ENCODE assay signal across 9 cellular contexts in the genomic region with DNA sequence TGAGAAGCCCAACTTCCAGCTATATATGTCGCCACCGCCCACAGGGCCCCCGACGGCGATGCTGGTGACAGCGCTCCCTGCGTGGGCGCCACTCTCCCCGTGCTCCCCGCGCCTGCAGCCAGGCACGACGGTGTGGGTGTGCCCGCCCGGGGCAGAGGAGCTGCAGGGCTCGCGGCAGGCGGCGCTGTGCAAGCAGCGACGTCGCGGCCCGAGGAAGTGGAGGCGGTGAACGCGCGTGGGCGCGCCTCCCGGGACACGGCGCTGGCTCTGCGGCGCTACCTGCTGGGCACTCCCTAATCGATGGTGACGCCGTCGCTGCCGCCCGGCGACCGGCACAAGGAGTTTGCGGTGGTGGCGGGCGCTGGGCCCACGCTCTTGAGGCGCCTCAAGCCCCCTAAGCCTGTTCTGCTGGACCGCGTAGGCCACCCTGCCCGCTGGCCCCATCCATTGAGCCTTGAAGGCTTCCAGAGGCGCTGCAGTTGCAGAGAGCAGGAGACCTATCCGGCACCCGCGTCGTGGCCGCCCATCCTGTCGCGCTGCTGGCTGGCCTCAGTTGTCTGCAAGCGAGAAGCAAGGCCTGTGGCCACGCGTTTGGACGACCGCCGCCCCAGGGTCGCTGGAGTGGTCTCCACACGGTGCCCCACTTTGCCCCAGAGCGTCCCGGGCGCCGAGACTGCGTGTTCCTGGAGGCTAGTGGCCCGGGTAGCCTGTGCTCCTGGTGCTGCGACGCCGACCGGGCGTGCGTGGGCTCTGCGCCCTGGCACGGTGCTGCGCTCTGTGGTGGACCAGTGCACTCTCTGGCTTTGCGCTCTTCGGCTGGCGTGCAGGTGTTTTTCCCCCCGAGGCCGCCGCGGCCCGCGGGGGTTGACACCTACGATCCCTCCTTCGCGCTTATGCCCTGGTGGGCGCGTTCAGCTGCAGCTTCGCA. TPM values are rescaled to one million over a fixed set of nuclear protein-coding genes. Genes with fewer than 3 reads are reported as not detected.
DNase-seq lines count a peak whose midpoint lies in the region; FAIRE-seq and TF ChIP-seq lines count a peak whose summit lies in the region.
"Had no signal": no experiment of that assay in that cellular context is flagged by ENCODE, and none has a peak within 500 bp of the region (broad histone marks: within the 10 kb centered on the region; RNA-seq: fewer than 3 reads in every experiment).

No MANE protein-coding gene starts in this region.

- POLR2A ChIA-PET in HEK293 (lab: Yijun Ruan, JAX), result no interaction called here

- no peak for TF ChIP-seq EP300 in suprapubic skin (IDR thresholded peaks at IDR 0.05)

- H3K9me3 ChIP-seq in HEK293 (ENCODE audit: control insufficient read depth, insufficient read depth, low read depth, low read length) (no peaks in the 10 kb centered on the region), neural progenitor cell (ENCODE audit: low read depth) (no peaks in the 10 kb centered on the region), suprapubic skin (no peaks in the 10 kb centered on the region)

- peaks cover 0 to 26% (median 9%) of the 10 kb centered on the region in 45 donors for H3K27me3 ChIP-seq in dorsolateral prefrontal cortex
- peaks cover 77% of the 10 kb centered on the region for H3K27me3 ChIP-seq in neural progenitor cell
- H3K27me3 ChIP-seq in suprapubic skin, result peaks cover 46% of the 10 kb centered on the region

- intact Hi-C loops in activated CD4-positive, alpha-beta T cell treated with anti-CD3 and anti-CD28 coated beads, Interleukin-2, amount 10 ng/mL, durations not matched to agents 24 days and 14 days (cut with micrococcal nuclease), result loop anchor here (5.0 kb wide), 2 partner anchors 38 to 93 kb away; a partner anchor contains a TSS
- intact Hi-C loops in dorsolateral prefrontal cortex (cut with DNase I), result no loop called here

- H3K4me3 Mint-ChIP-seq in activated CD4-positive, alpha-beta T cell treated with anti-CD3 and anti-CD28 coated beads, Interleukin-2, amount 10 ng/mL, durations not matched to agents 24 days and 14 days, result peak overlapping the region; percentile 58
- no peak overlapping the region for H3K4me3 Mint-ChIP-seq in neural progenitor cell

- peak overlapping the region; percentile 66 for H2AFZ ChIP-seq in neural progenitor cell (replicated peaks)

- H3K9ac ChIP-seq in neural progenitor cell, result no peak overlapping the region

- peaks cover 10% of the 10 kb centered on the region for H4K20me1 ChIP-seq in neural progenitor cell (ENCODE audit: low read depth)

- H3K79me2 ChIP-seq in neural progenitor cell (ENCODE audit: low read depth), result no peaks in the 10 kb centered on the region

- H3K4me2 ChIP-seq in neural progenitor cell, result peak overlapping the region; percentile 70

- no peak overlapping the region for H3K27ac Mint-ChIP-seq in activated CD4-positive, alpha-beta T cell treated with anti-CD3 and anti-CD28 coated beads, Interleukin-2, amount 10 ng/mL, durations not matched to agents 24 days and 14 days
- no peak overlapping the region for H3K27ac Mint-ChIP-seq in neural progenitor cell

- H3K27ac ChIP-seq in HEK293 (ENCODE audit: extremely low read depth, low read depth, low read length) (no peak overlapping the region; the same call in 1 of the 2 replicates), dorsolateral prefrontal cortex (peak overlapping the region in 4 of 59 donors; percentile 18 to 61 (median 21)), neural progenitor cell (no peak overlapping the region), suprapubic skin (no peak overlapping the region)

- DNase-seq in activated CD4-positive, alpha-beta T cell treated with anti-CD3 and anti-CD28 coated beads, Interleukin-2, amount 10 ng/mL, durations not matched to agents 24 days and 14 days, result peak; percentile 93
- DNase-seq in dorsolateral prefrontal cortex, result peak in 8 of 10 donors; percentile 43 to 81 (median 68)
- DNase-seq in neural progenitor cell (ENCODE audit: low spot score), result peak; percentile 58
- DNase-seq in suprapubic skin (ENCODE audit: low spot score in 2 of 2), result no peak
- no peak for DNase-seq in HuH-7.5 (ENCODE audit: low spot score)
- DNase-seq in GM19239 (ENCODE audit: insufficient read length, low spot score), result no peak
- no peak for DNase-seq in RKO (ENCODE audit: low spot score)

- CTCF ChIA-PET in HEK293 (lab: Yijun Ruan, JAX), result interaction anchor here (0.7 to 1.8 kb wide), 10 partner anchors 10 to 228 kb away, joined by 3 to 10 read pairs (median 4); no protein-coding TSS in a partner anchor

- WGBS in suprapubic skin, result 17% methylated on average over 5 of the region's 97 CpGs

- peaks cover 15% of the 10 kb centered on the region for H3K27me3 Mint-ChIP-seq in activated CD4-positive, alpha-beta T cell treated with anti-CD3 and anti-CD28 coated beads, Interleukin-2, amount 10 ng/mL, durations not matched to agents 24 days and 14 days
- H3K27me3 Mint-ChIP-seq in neural progenitor cell (ENCODE audit: insufficient read depth, low read depth), result peaks cover 27% of the 10 kb centered on the region

- no peaks in the 10 kb centered on the region; a peak in 1 of 3 replicates for H3K36me3 ChIP-seq in HEK293 (ENCODE audit: control insufficient read depth in 2 of 2, insufficient read depth in 1 of 2, low read length in 2 of 2)
- no peaks in the 10 kb centered on the region for H3K36me3 ChIP-seq in neural progenitor cell
- no peaks in the 10 kb centered on the region for H3K36me3 ChIP-seq in suprapubic skin

- peaks cover 16% of the 10 kb centered on the region for H3K4me1 Mint-ChIP-seq in activated CD4-positive, alpha-beta T cell treated with anti-CD3 and anti-CD28 coated beads, Interleukin-2, amount 10 ng/mL, durations not matched to agents 24 days and 14 days
- H3K4me1 Mint-ChIP-seq in neural progenitor cell, result no peaks in the 10 kb centered on the region

- no peak for FAIRE-seq in GM19239 (lab: Jason Lieb, UNC)

- no peaks in the 10 kb centered on the region for H3K9me3 Mint-ChIP-seq in activated CD4-positive, alpha-beta T cell treated with anti-CD3 and anti-CD28 coated beads, Interleukin-2, amount 10 ng/mL, durations not matched to agents 24 days and 14 days
- H3K9me3 Mint-ChIP-seq in neural progenitor cell, result peaks cover 4% of the 10 kb centered on the region

- TF ChIP-seq CTCF in HEK293 (tag by site-specific recombination; IDR thresholded peaks at IDR 0.05) (peak; percentile 50; the same call in 1 of the 2 replicates), dorsolateral prefrontal cortex (IDR thresholded peaks at IDR 0.05 in 54 of 56, conservative IDR thresholded peaks at IDR 0.05 in 2 of 56; ENCODE audit: low read depth in 1 of 56, partially characterized antibody in 56 of 56) (peak in 50 of 56 donors; percentile 14 to 70 (median 42)), neural progenitor cell (IDR thresholded peaks at IDR 0.05) (peak; percentile 42), suprapubic skin (IDR thresholded peaks at IDR 0.05) (peak in 1 of 2 donors; percentile 30)

- H3K4me3 ChIP-seq in HEK293 (ENCODE audit: low read depth, low read length), result no peak overlapping the region
- H3K4me3 ChIP-seq in dorsolateral prefrontal cortex, result peak overlapping the region in 42 of 59 donors; percentile 4 to 57 (median 36)
- H3K4me3 ChIP-seq in neural progenitor cell, result peak overlapping the region; percentile 32
- H3K4me3 ChIP-seq in suprapubic skin, result peak overlapping the region; percentile 21

- H3K36me3 Mint-ChIP-seq in activated CD4-positive, alpha-beta T cell treated with anti-CD3 and anti-CD28 coated beads, Interleukin-2, amount 10 ng/mL, durations not matched to agents 24 days and 14 days (ENCODE audit: low read depth), result peaks cover 2% of the 10 kb centered on the region
- H3K36me3 Mint-ChIP-seq in neural progenitor cell, result no peaks in the 10 kb centered on the region

- H3F3A ChIP-seq in neural progenitor cell (ENCODE audit: low read depth), result peaks cover 5% of the 10 kb centered on the region

- TF ChIP-seq POLR2A in suprapubic skin (IDR thresholded peaks at IDR 0.05), result no peak

- H3K4me1 ChIP-seq in HEK293 (ENCODE audit: control insufficient read depth, insufficient read depth, low read length), result peaks cover 8% of the 10 kb centered on the region
- no peaks in the 10 kb centered on the region for H3K4me1 ChIP-seq in neural progenitor cell
- H3K4me1 ChIP-seq in suprapubic skin, result peaks cover 15% of the 10 kb centered on the region

TF ChIP-seq in HEK293, 187 proteins besides CTCF, POLR2A, EP300 and RAD21 (continues in another document):
- TF ChIP-seq ZNF248 (tag by site-specific recombination; IDR thresholded peaks at IDR 0.05), result no peak

RNA-seq across cellular contexts. Expression of a gene that starts 23.1 kb away (rescaled TPM):
- total RNA-seq in activated CD4-positive, alpha-beta T cell treated with anti-CD3 and anti-CD28 coated beads, Interleukin-2, amount 10 ng/mL, durations not matched to agents 24 days and 14 days, result 11.0 and 11.6 TPM in 2 replicates
- total RNA-seq in dorsolateral prefrontal cortex, result 10 to 100 TPM; 14.6 to 42.1 (median 25.6) TPM
- 2.3 and 9.5 TPM in 2 replicates for total RNA-seq in neural progenitor cell (ENCODE audit: low replicate concordance)
- 10 to 100 TPM; 10.9 to 18.3 (median 12.8) TPM for total RNA-seq in suprapubic skin

RNA-seq across cellular contexts. Expression of a gene that starts 35.7 kb away (rescaled TPM):
- total RNA-seq in activated CD4-positive, alpha-beta T cell treated with anti-CD3 and anti-CD28 coated beads, Interleukin-2, amount 10 ng/mL, durations not matched to agents 24 days and 14 days, result 21.4 and 23.1 TPM in 2 replicates
- 10 to 100 TPM; 13.8 to 31.6 (median 21.0) TPM for total RNA-seq in dorsolateral prefrontal cortex
- total RNA-seq in neural progenitor cell (ENCODE audit: low replicate concordance), result 4.6 and 18.6 TPM in 2 replicates
- total RNA-seq in suprapubic skin, result 10 to 100 TPM; 21.6 to 29.6 (median 27.5) TPM

RNA-seq across cellular contexts. Expression of a gene that starts 49.3 kb away (rescaled TPM):
- 2.2 and 2.9 TPM in 2 replicates for total RNA-seq in activated CD4-positive, alpha-beta T cell treated with anti-CD3 and anti-CD28 coated beads, Interleukin-2, amount 10 ng/mL, durations not matched to agents 24 days and 14 days
- 1 to 10 TPM in 56 of 120 experiments, under 1 TPM in 57, not detected in 7; 0.20 to 3.3 (median 0.99) TPM for total RNA-seq in dorsolateral prefrontal cortex
- 2.3 and 10.9 TPM in 2 replicates for total RNA-seq in neural progenitor cell (ENCODE audit: low replicate concordance)
- total RNA-seq in suprapubic skin, result 1 to 10 TPM in 3 of 4 donors, under 1 TPM in 1; 0.42 to 3.0 (median 1.8) TPM
- total RNA-seq: skeletal muscle tissue had no signal

RNA-seq across cellular contexts. Expression of a gene that starts 51.2 kb away (rescaled TPM):
- total RNA-seq in activated CD4-positive, alpha-beta T cell treated with anti-CD3 and anti-CD28 coated beads, Interleukin-2, amount 10 ng/mL, durations not matched to agents 24 days and 14 days, result not detected in 2 replicates
- total RNA-seq in dorsolateral prefrontal cortex (10 to 100 TPM in 111 of 120 experiments, 1 to 10 TPM in 9; 4.0 to 78.1 (median 21.7) TPM), neural progenitor cell (ENCODE audit: low replicate concordance) (not detected in 2 replicates), suprapubic skin (10 to 100 TPM; 12.4 to 29.4 (median 15.6) TPM)

RNA-seq across cellular contexts. Expression of a gene that starts 54.7 kb away (rescaled TPM):
- 46.1 and 50.7 TPM in 2 replicates for total RNA-seq in activated CD4-positive, alpha-beta T cell treated with anti-CD3 and anti-CD28 coated beads, Interleukin-2, amount 10 ng/mL, durations not matched to agents 24 days and 14 days
- 10 to 100 TPM; 22.0 to 52.4 (median 34.6) TPM for total RNA-seq in dorsolateral prefrontal cortex
- 16.3 and 22.5 TPM in 2 replicates for total RNA-seq in neural progenitor cell (ENCODE audit: low replicate concordance)
- 10 to 100 TPM; 21.1 to 33.2 (median 24.9) TPM for total RNA-seq in suprapubic skin

Comparison
In these comparisons a context has a peak if more than half of its experiments do, and no peak if none do; other contexts are left out.
1. DNase-seq: peak in activated CD4-positive, alpha-beta T cell treated with anti-CD3 and anti-CD28 coated beads, Interleukin-2, amount 10 ng/mL, durations not matched to agents 24 days and 14 days (single experiment), dorsolateral prefrontal cortex (8 of 10) and neural progenitor cell (single experiment); none in suprapubic skin (0 of 2), HuH-7.5 (single experiment), GM19239 (single experiment) and RKO (single experiment).